In genomic region chr5:61731946-61732314, GRCh38 we compare ENCODE assay signal across 23 cellular contexts.
DNase-seq lines count a peak whose midpoint lies in the region; ATAC-seq and TF ChIP-seq lines count a peak whose summit lies in the region.
"Had no signal": no experiment of that assay in that cellular context is flagged by ENCODE, and none has a peak within 500 bp of the region (broad histone marks: within the 10 kb centered on the region; RNA-seq: fewer than 3 reads in every experiment).

No MANE protein-coding gene starts in this region.

- H3K36me3 Mint-ChIP-seq in neural crest cell (ENCODE audit: low read depth) = no peaks in the 10 kb centered on the region
- H3K36me3 Mint-ChIP-seq in activated T-helper 17 cell treated with anti-CD3 and anti-CD28 coated beads, Interleukin-2, amount 50 U/mL, for 72 hours (ENCODE audit: low read depth) = no peaks in the 10 kb centered on the region
- H3K36me3 Mint-ChIP-seq: stimulated activated effector memory CD8-positive, alpha-beta T cell treated with anti-CD3 and anti-CD28 coated beads, Interleukin-12 subunit alpha, Interleukin-12 subunit beta, amount 100 ng/mL, for 72 hours had no signal

- intact Hi-C loops in left ventricle myocardium inferior (cut with micrococcal nuclease) = no loop called here
- intact Hi-C loops in Right ventricle myocardium inferior (cut with DNase I) = no loop called here

- peak overlapping the region; percentile 59 for H3K4me3 Mint-ChIP-seq in neural crest cell
- H3K4me3 Mint-ChIP-seq in activated T-helper 17 cell treated with anti-CD3 and anti-CD28 coated beads, Interleukin-2, amount 50 U/mL, for 72 hours = no peak overlapping the region
- H3K4me3 Mint-ChIP-seq: B cell; central memory CD8-positive, alpha-beta T cell; nephron progenitor cell; stimulated activated effector memory CD8-positive, alpha-beta T cell treated with anti-CD3 and anti-CD28 coated beads, Interleukin-12 subunit alpha, Interleukin-12 subunit beta, amount 100 ng/mL, for 72 hours had no signal

- H3K27ac ChIP-seq in left ventricle myocardium inferior (replicated peaks) (no peak overlapping the region), gastroesophageal sphincter (peak overlapping the region in 2 of 4 donors; percentile 35 to 56), thoracic aorta (no peak overlapping the region)
- H3K27ac ChIP-seq: 22Rv1, heart left ventricle had no signal

- H3K4me1 Mint-ChIP-seq in neural crest cell = peaks cover 57% of the 10 kb centered on the region
- H3K4me1 Mint-ChIP-seq in activated T-helper 17 cell treated with anti-CD3 and anti-CD28 coated beads, Interleukin-2, amount 50 U/mL, for 72 hours = no peaks in the 10 kb centered on the region
- H3K4me1 Mint-ChIP-seq: B cell; central memory CD8-positive, alpha-beta T cell; stimulated activated effector memory CD8-positive, alpha-beta T cell treated with anti-CD3 and anti-CD28 coated beads, Interleukin-12 subunit alpha, Interleukin-12 subunit beta, amount 100 ng/mL, for 72 hours had no signal

- peaks cover 12% of the 10 kb centered on the region for H3K27me3 Mint-ChIP-seq in neural crest cell (ENCODE audit: low read depth)
- H3K27me3 Mint-ChIP-seq in activated T-helper 17 cell treated with anti-CD3 and anti-CD28 coated beads, Interleukin-2, amount 50 U/mL, for 72 hours = peaks cover 28% of the 10 kb centered on the region

- ATAC-seq in Right ventricle myocardium inferior (no peak), gastroesophageal sphincter (peak; percentile 13), thoracic aorta (ENCODE audit: insufficient number of reproducible peaks, low FRiP score, low read depth) (no peak)
- no peak for ATAC-seq in activated T-helper 17 cell treated with anti-CD3 and anti-CD28 coated beads, Interleukin-2, amount 50 U/mL, for 72 hours (replicated peaks)
- ATAC-seq: heart left ventricle; stimulated activated effector memory CD8-positive, alpha-beta T cell treated with anti-CD3 and anti-CD28 coated beads, Interleukin-12 subunit alpha, Interleukin-12 subunit beta, amount 100 ng/mL, for 72 hours had no signal

- peaks cover 65% of the 10 kb centered on the region for H3K27me3 ChIP-seq in left ventricle myocardium inferior (ENCODE audit: low read depth)
- H3K27me3 ChIP-seq in gastroesophageal sphincter = no peaks in the 10 kb centered on the region
- no peaks in the 10 kb centered on the region for H3K27me3 ChIP-seq in thoracic aorta (replicated peaks; ENCODE audit: insufficient read depth)

- no peak for TF ChIP-seq POLR2A in gastroesophageal sphincter (IDR thresholded peaks at IDR 0.05)

- peak overlapping the region; percentile 20 for H3K27ac Mint-ChIP-seq in neural crest cell (ENCODE audit: unreplicated experiment)
- H3K27ac Mint-ChIP-seq in activated T-helper 17 cell treated with anti-CD3 and anti-CD28 coated beads, Interleukin-2, amount 50 U/mL, for 72 hours = no peak overlapping the region
- H3K27ac Mint-ChIP-seq: B cell; nephron progenitor cell; stimulated activated effector memory CD8-positive, alpha-beta T cell treated with anti-CD3 and anti-CD28 coated beads, Interleukin-12 subunit alpha, Interleukin-12 subunit beta, amount 100 ng/mL, for 72 hours had no signal

- H3K9me3 Mint-ChIP-seq in neural crest cell = no peaks in the 10 kb centered on the region
- H3K9me3 Mint-ChIP-seq in activated T-helper 17 cell treated with anti-CD3 and anti-CD28 coated beads, Interleukin-2, amount 50 U/mL, for 72 hours = no peaks in the 10 kb centered on the region
- H3K9me3 Mint-ChIP-seq: central memory CD8-positive, alpha-beta T cell; nephron progenitor cell; stimulated activated effector memory CD8-positive, alpha-beta T cell treated with anti-CD3 and anti-CD28 coated beads, Interleukin-12 subunit alpha, Interleukin-12 subunit beta, amount 100 ng/mL, for 72 hours had no signal

- H3K9me3 ChIP-seq in left ventricle myocardium inferior (replicated peaks) (no peaks in the 10 kb centered on the region), gastroesophageal sphincter (no peaks in the 10 kb centered on the region), thoracic aorta (no peaks in the 10 kb centered on the region)
- H3K9me3 ChIP-seq: heart left ventricle had no signal

- 18 to 34% methylated on average over 4 to 5 of the region's 5 CpGs for WGBS in gastroesophageal sphincter (ENCODE audit: low coverage in 1 of 2), 2 donors

- no peak for DNase-seq in left ventricle myocardium inferior
- no peak for DNase-seq in Right ventricle myocardium inferior (ENCODE audit: missing footprints)
- no peak for DNase-seq in neural crest cell (ENCODE audit: low read depth, low spot score)
- DNase-seq in thoracic aorta (ENCODE audit: low spot score) = no peak
- DNase-seq in amygdala (lab: John Stamatoyannopoulos, UW) = no peak
- no peak for DNase-seq in SIG-M5 treated with dmso at 0.1 percent for 504 hours (lab: John Stamatoyannopoulos, UW; ENCODE audit: unreplicated experiment)
- DNase-seq: activated CD4-positive, alpha-beta T cell treated with anti-CD3 and anti-CD28 coated beads for 4 hours; activated effector memory CD4-positive, alpha-beta T cell treated with Interleukin-2 at 50 U/mL for 16 hours; effector memory CD4-positive, alpha-beta T cell; EL; heart left ventricle; Kasumi-1; mesenchymal stem cell; NCI-H1092; NCI-H510A; trophoblast cell had no signal

- TF ChIP-seq CTCF in left ventricle myocardium inferior (IDR thresholded peaks at IDR 0.05; ENCODE audit: borderline replicate concordance) = no peak
- TF ChIP-seq CTCF in gastroesophageal sphincter (IDR thresholded peaks at IDR 0.05) = no peak
- no peak for TF ChIP-seq CTCF in neural crest cell (conservative IDR thresholded peaks at IDR 0.05)
- no peak for TF ChIP-seq CTCF in thoracic aorta (IDR thresholded peaks at IDR 0.05)

- no peaks in the 10 kb centered on the region for H3K4me1 ChIP-seq in left ventricle myocardium inferior
- peaks cover 0 to 20% (median 4%) of the 10 kb centered on the region in 3 donors for H3K4me1 ChIP-seq in gastroesophageal sphincter
- no peaks in the 10 kb centered on the region for H3K4me1 ChIP-seq in thoracic aorta (ENCODE audit: control insufficient read depth in 1 of 2, low read depth in 2 of 2)

- no peak for TF ChIP-seq EP300 in gastroesophageal sphincter (IDR thresholded peaks at IDR 0.05)

- H3K4me3 ChIP-seq in left ventricle myocardium inferior (peak overlapping the region; percentile 14), gastroesophageal sphincter (peak overlapping the region in 1 of 2 donors; percentile 37), thoracic aorta (peak overlapping the region; percentile 48)

- H3K36me3 ChIP-seq in left ventricle myocardium inferior = no peaks in the 10 kb centered on the region
- H3K36me3 ChIP-seq in gastroesophageal sphincter = no peaks in the 10 kb centered on the region
- no peaks in the 10 kb centered on the region for H3K36me3 ChIP-seq in thoracic aorta
- H3K36me3 ChIP-seq: heart left ventricle had no signal
